1 cellular context compared by ENCODE assay signal in the genomic region with DNA sequence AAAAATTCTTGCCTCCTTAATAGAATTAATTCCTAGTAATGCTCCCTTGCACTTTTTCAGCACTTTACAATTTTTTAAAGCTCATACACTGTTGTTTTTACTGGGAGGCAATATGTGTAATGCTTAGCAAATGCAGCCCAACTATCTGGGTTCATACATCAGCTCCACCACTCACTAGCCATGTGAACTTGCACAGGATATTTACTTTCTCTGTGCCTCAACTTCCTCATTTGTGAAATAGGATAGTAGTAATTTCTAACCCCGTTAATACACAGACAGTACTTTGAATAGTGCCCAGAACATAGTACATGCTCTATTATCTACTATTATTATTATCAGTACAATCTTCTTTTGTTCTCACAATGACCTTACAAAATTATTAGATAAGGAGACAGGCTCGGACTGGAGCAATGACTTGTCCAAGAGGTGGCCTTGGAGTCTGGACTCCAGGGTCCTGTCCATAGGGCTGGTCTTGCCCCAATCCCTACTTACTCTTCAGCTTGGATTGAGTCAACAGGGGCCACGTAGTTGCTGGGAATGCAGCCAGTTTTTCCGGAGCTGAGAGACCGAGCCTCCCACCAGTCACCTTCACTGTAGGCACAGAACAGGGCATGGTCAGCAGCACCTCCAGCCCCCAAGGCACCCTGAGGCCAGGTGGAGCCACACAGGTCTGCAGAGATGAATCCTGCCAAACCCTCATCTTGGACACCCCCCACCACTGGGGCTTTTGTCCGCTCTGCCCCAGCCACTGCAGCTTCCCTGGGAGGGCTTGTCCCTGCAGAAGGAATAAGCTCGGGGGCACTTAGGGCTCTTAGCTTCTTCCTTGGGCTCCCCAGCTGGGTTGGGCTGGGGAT.
TF ChIP-seq lines count a peak whose summit lies in the region.

No MANE protein-coding gene starts in this region.

TF ChIP-seq in H1, 55 proteins besides CTCF, POLR2A, EP300 and RAD21:
- TF ChIP-seq MAFK (IDR thresholded peaks at IDR 0.05; ENCODE audit: low read depth, low read length), result no peak
- no peak for TF ChIP-seq JUN (IDR thresholded peaks at IDR 0.05; ENCODE audit: low read depth, low read length)
- no peak for TF ChIP-seq HDAC6 (IDR thresholded peaks at IDR 0.05; ENCODE audit: low read depth, low read length)
- TF ChIP-seq RBBP5 (IDR thresholded peaks at IDR 0.05; ENCODE audit: borderline replicate concordance, low read depth, low read length), result no peak
- TF ChIP-seq, protein P1, sequence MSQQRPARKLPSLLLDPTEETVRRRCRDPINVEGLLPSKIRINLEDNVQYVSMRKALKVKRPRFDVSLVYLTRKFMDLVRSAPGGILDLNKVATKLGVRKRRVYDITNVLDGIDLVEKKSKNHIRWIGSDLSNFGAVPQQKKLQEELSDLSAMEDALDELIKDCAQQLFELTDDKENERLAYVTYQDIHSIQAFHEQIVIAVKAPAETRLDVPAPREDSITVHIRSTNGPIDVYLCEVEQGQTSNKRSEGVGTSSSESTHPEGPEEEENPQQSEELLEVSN (IDR thresholded peaks at IDR 0.05), result no peak
- no peak for TF ChIP-seq BCL11A (IDR thresholded peaks at IDR 0.05; ENCODE audit: low read depth in 2 of 2, low read length in 2 of 2)
- no peak for TF ChIP-seq SIRT6 (IDR thresholded peaks at IDR 0.05; ENCODE audit: low read length)
- no peak for TF ChIP-seq TBP (IDR thresholded peaks at IDR 0.05; ENCODE audit: low read depth, low read length)
- no peak for TF ChIP-seq BACH1 (IDR thresholded peaks at IDR 0.05; ENCODE audit: low read length)
- TF ChIP-seq CTBP2 (IDR thresholded peaks at IDR 0.05; ENCODE audit: borderline replicate concordance, insufficient read depth, insufficient read length, low read length), result no peak
- TF ChIP-seq TAF1 (IDR thresholded peaks at IDR 0.05; ENCODE audit: low read depth, low read length), result no peak
- TF ChIP-seq POU5F1 (IDR thresholded peaks at IDR 0.05; ENCODE audit: low read depth, low read length), result no peak
- TF ChIP-seq NANOG (IDR thresholded peaks at IDR 0.05; ENCODE audit: insufficient read depth, low read depth, low read length, poor library complexity, severe bottlenecking), result no peak
- no peak for TF ChIP-seq TEAD4 (IDR thresholded peaks at IDR 0.05; ENCODE audit: low read depth, low read length)
- TF ChIP-seq JUND (IDR thresholded peaks at IDR 0.05; ENCODE audit: low read length), result no peak
TF ChIP-seq in H1: peak in this region for 0.
